ENCODE assay signal across 17 cellular contexts in genomic region chr4:40940764-40941163, GRCh38.
A peak's percentile ranks its signal among the peaks of the same experiment; 100 is the strongest.
DNase-seq lines count a peak whose midpoint lies in the region; ATAC-seq lines count a peak whose summit lies in the region.
"Had no signal": no experiment of that assay in that cellular context is flagged by ENCODE, and none has a peak within 500 bp of the region (broad histone marks: within the 10 kb centered on the region; RNA-seq: fewer than 3 reads in every experiment).

No MANE protein-coding gene starts in this region.

- intact Hi-C loops in Right ventricle myocardium superior (cut with DNase I): no loop called here

- H3K9me3 ChIP-seq in subcutaneous abdominal adipose tissue (ENCODE audit: control insufficient read depth in 5 of 5, low read length in 5 of 5): no peaks in the 10 kb centered on the region
- H3K9me3 ChIP-seq: MG63 had no signal

- no peaks in the 10 kb centered on the region for H3K27me3 ChIP-seq in subcutaneous abdominal adipose tissue (ENCODE audit: control insufficient read depth in 5 of 5, insufficient read depth in 4 of 5, low read length in 5 of 5)
- H3K27me3 ChIP-seq: MG63 had no signal

- H3K4me1 ChIP-seq in subcutaneous abdominal adipose tissue (ENCODE audit: control insufficient read depth in 5 of 5, insufficient read depth in 5 of 5, low read length in 5 of 5): peaks cover 7 to 40% (median 22%) of the 10 kb centered on the region in 5 donors

- no peak overlapping the region for H3K9ac ChIP-seq in subcutaneous abdominal adipose tissue (ENCODE audit: low read length in 5 of 5)

- DNase-seq in Right ventricle myocardium superior: no peak
- no peak for DNase-seq in left lobe of liver (ENCODE audit: low spot score)
- no peak for DNase-seq in activated naive CD8-positive, alpha-beta T cell treated with anti-CD3 and anti-CD28 coated beads for 36 hours
- DNase-seq in NCI-H524 treated with DMSO at 0.1 percent for 48 hours (lab: John Stamatoyannopoulos, UW): no peak
- DNase-seq: CD8-positive, alpha-beta T cell; DND-41; GDM1; MG63; NCI-H1105; NCI-H1694 treated with DMSO at 0.1 percent for 48 hours; NCI-H446; NCI-H748 treated with DMSO at 0.1 percent for 48 hours; PC-9 had no signal

- no peaks in the 10 kb centered on the region for H3K27me3 Mint-ChIP-seq in activated naive CD8-positive, alpha-beta T cell treated with anti-CD3 and anti-CD28 coated beads for 36 hours

- H3K27ac Mint-ChIP-seq in activated naive CD8-positive, alpha-beta T cell treated with anti-CD3 and anti-CD28 coated beads for 36 hours: no peak overlapping the region
- H3K27ac Mint-ChIP-seq: CD8-positive, alpha-beta T cell had no signal

- H3K9me3 Mint-ChIP-seq in activated naive CD8-positive, alpha-beta T cell treated with anti-CD3 and anti-CD28 coated beads for 36 hours: no peaks in the 10 kb centered on the region
- H3K9me3 Mint-ChIP-seq: CD8-positive, alpha-beta T cell had no signal

- H3K4me3 ChIP-seq in subcutaneous abdominal adipose tissue (ENCODE audit: low read depth in 1 of 5, low read length in 5 of 5): no peak overlapping the region
- H3K4me3 ChIP-seq: MG63, PC-9 had no signal

- H3K36me3 Mint-ChIP-seq in activated naive CD8-positive, alpha-beta T cell treated with anti-CD3 and anti-CD28 coated beads for 36 hours: no peaks in the 10 kb centered on the region
- H3K36me3 Mint-ChIP-seq: CD8-positive, alpha-beta T cell had no signal

- H3K27ac ChIP-seq in subcutaneous abdominal adipose tissue (ENCODE audit: low read depth, low read length): peak overlapping the region; percentile 68
- H3K27ac ChIP-seq: PC-9 had no signal

- H3K4me1 Mint-ChIP-seq in activated naive CD8-positive, alpha-beta T cell treated with anti-CD3 and anti-CD28 coated beads for 36 hours: no peaks in the 10 kb centered on the region

- no peak overlapping the region for H3K4me3 Mint-ChIP-seq in activated naive CD8-positive, alpha-beta T cell treated with anti-CD3 and anti-CD28 coated beads for 36 hours
- H3K4me3 Mint-ChIP-seq: CD8-positive, alpha-beta T cell had no signal

- ATAC-seq in Right ventricle myocardium superior (ENCODE audit: poor library complexity): peak; percentile 58
- ATAC-seq in left lobe of liver: peak; percentile 34
- no peak for ATAC-seq in HG03175 (IDR thresholded peaks at IDR 0.05; ENCODE audit: unreplicated experiment)
- ATAC-seq in HG02623 (IDR thresholded peaks at IDR 0.05; ENCODE audit: unreplicated experiment): no peak
- ATAC-seq: CD8-positive, alpha-beta T cell; HepG2 had no signal

- peaks cover 0 to 36% (median 25%) of the 10 kb centered on the region in 5 donors for H3K36me3 ChIP-seq in subcutaneous abdominal adipose tissue (ENCODE audit: control insufficient read depth in 5 of 5, insufficient read depth in 5 of 5, low read length in 5 of 5)
- H3K36me3 ChIP-seq: MG63 had no signal

Comparison
In these comparisons a context has a peak if more than half of its experiments do, and no peak if none do; other contexts are left out.
1. ATAC-seq: peak in Right ventricle myocardium superior (single experiment) and left lobe of liver (single experiment); none in HG03175 (single experiment) and HG02623 (single experiment).